8 cellular contexts compared by ENCODE assay signal in the genomic region with DNA sequence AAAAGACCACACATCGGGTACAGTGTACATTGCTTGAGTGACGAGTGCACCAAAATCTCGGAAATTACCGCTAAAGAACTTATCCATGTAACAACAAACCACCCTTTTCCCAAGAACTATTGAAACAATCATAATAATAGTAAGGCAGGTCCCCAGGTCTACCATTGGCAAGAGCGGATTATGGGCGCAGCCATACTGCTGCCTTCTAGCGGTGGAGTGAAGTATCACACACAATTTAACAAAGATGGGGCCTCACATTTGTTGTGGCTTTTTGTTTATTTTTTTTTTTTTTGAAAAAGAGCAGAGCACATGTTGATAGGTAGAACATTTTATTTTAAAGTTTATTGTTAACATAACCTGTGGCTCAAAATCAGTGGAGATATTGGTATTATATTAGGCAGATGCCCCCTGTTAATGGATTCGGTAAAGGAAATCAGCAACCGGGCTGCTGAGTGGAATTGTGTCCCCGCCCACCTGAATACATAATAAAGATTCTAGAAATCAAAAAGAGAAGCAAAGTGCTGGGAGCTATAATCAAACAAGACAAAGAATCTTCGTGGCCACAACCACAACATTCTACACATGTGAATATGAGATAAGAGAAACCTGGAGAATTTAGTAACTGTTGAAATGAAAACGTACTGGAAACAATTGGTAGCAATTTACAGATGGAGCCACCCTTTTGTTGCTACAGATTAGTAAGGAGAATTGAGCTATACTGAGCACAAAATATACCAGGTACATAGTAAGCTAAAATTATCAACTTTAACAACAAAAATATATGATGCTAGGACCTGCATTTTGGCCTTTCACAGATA.
DNase-seq lines count a peak whose midpoint lies in the region; ATAC-seq and TF ChIP-seq lines count a peak whose summit lies in the region.

No MANE protein-coding gene starts in this region.

- H3K36me3 Mint-ChIP-seq in activated CD4-positive, alpha-beta memory T cell treated with anti-CD3 and anti-CD28 coated beads for 36 hours = no peaks in the 10 kb centered on the region
- no peaks in the 10 kb centered on the region for H3K36me3 Mint-ChIP-seq in activated CD4-positive, alpha-beta memory T cell treated with anti-CD3 and anti-CD28 coated beads, Interleukin-2, amount 10 ng/mL, durations not matched to agents 7 days and 5 days (ENCODE audit: low read depth)

- H3K4me3 Mint-ChIP-seq in activated CD4-positive, alpha-beta memory T cell treated with anti-CD3 and anti-CD28 coated beads for 36 hours = no peak overlapping the region
- no peak overlapping the region for H3K4me3 Mint-ChIP-seq in activated CD4-positive, alpha-beta memory T cell treated with anti-CD3 and anti-CD28 coated beads, Interleukin-2, amount 10 ng/mL, durations not matched to agents 7 days and 5 days

- no peaks in the 10 kb centered on the region for H3F3A ChIP-seq in smooth muscle cell (ENCODE audit: low read depth)

- no peaks in the 10 kb centered on the region for H3K36me3 ChIP-seq in smooth muscle cell (ENCODE audit: low read depth)

- H3K79me2 ChIP-seq in smooth muscle cell (ENCODE audit: low read depth) = no peaks in the 10 kb centered on the region

- H3K27me3 Mint-ChIP-seq in activated CD4-positive, alpha-beta memory T cell treated with anti-CD3 and anti-CD28 coated beads for 36 hours = peaks cover 10% of the 10 kb centered on the region
- peaks cover 19% of the 10 kb centered on the region for H3K27me3 Mint-ChIP-seq in activated CD4-positive, alpha-beta memory T cell treated with anti-CD3 and anti-CD28 coated beads, Interleukin-2, amount 10 ng/mL, durations not matched to agents 7 days and 5 days

- intact Hi-C loops in activated CD4-positive, alpha-beta memory T cell treated with anti-CD3 and anti-CD28 coated beads for 36 hours (cut with micrococcal nuclease) = loop anchor here (1.0 to 10.0 kb wide), 4 partner anchors 65 to 598 kb away; partner anchors contain the start of gene IRF4

- ATAC-seq in HG03571 (IDR thresholded peaks at IDR 0.05; ENCODE audit: unreplicated experiment) = no peak
- ATAC-seq in GM21423 (IDR thresholded peaks at IDR 0.05; ENCODE audit: unreplicated experiment) = no peak

- peaks cover 4% of the 10 kb centered on the region for H3K9me3 Mint-ChIP-seq in activated CD4-positive, alpha-beta memory T cell treated with anti-CD3 and anti-CD28 coated beads for 36 hours
- H3K9me3 Mint-ChIP-seq in activated CD4-positive, alpha-beta memory T cell treated with anti-CD3 and anti-CD28 coated beads, Interleukin-2, amount 10 ng/mL, durations not matched to agents 7 days and 5 days = peaks cover 5% of the 10 kb centered on the region

- peak; percentile 59 for TF ChIP-seq CTCF in smooth muscle cell (IDR thresholded peaks at IDR 0.05; ENCODE audit: borderline replicate concordance, insufficient read depth, poor library complexity, severe bottlenecking)

- H3K4me1 ChIP-seq in smooth muscle cell (ENCODE audit: low read depth) = no peaks in the 10 kb centered on the region

- DNase-seq in activated CD4-positive, alpha-beta memory T cell treated with anti-CD3 and anti-CD28 coated beads for 36 hours = peak; percentile 37
- DNase-seq in activated CD4-positive, alpha-beta memory T cell treated with anti-CD3 and anti-CD28 coated beads, Interleukin-2, amount 10 ng/mL, durations not matched to agents 7 days and 5 days = no peak
- DNase-seq in MV-4-11 (lab: John Stamatoyannopoulos, UW) = peak; percentile 6
- peak; percentile 3 to 36 for DNase-seq in dermis microvascular lymphatic vessel endothelial cell (ENCODE audit: low read depth in 2 of 2)
- no peak for DNase-seq in smooth muscle cell (lab: John Stamatoyannopoulos, UW; ENCODE audit: unreplicated experiment)
- no peak for DNase-seq in NCI-H1417 (lab: John Stamatoyannopoulos, UW)

- H3K9me3 ChIP-seq in smooth muscle cell (replicated peaks; ENCODE audit: low read depth) = no peaks in the 10 kb centered on the region

- no peaks in the 10 kb centered on the region for H3K27me3 ChIP-seq in smooth muscle cell (ENCODE audit: low read depth)

- no peak overlapping the region for H3K9ac ChIP-seq in smooth muscle cell (ENCODE audit: low read depth)

- 78% methylated on average over 12 of the region's 12 CpGs for WGBS in smooth muscle cell (ENCODE audit: low lambda C conversion rate)

- H3K4me3 ChIP-seq in smooth muscle cell = no peak overlapping the region

- CTCF ChIA-PET in activated CD4-positive, alpha-beta memory T cell treated with anti-CD3 and anti-CD28 coated beads for 36 hours (lab: Charles Lee) = interaction anchor here (0.8 to 3.9 kb wide), 7 partner anchors 12 to 650 kb away, joined by 3 to 20 read pairs (median 5); no protein-coding TSS in a partner anchor
- CTCF ChIA-PET in activated CD4-positive, alpha-beta memory T cell treated with anti-CD3 and anti-CD28 coated beads, Interleukin-2, amount 10 ng/mL, durations not matched to agents 7 days and 5 days (lab: Charles Lee) = interaction anchor here (0.7 to 1.2 kb wide), 3 partner anchors 10 to 194 kb away, joined by 3 to 6 read pairs (median 5); no protein-coding TSS in a partner anchor

- H3K27ac ChIP-seq in smooth muscle cell (ENCODE audit: low read depth) = no peak overlapping the region

- POLR2A ChIA-PET in activated CD4-positive, alpha-beta memory T cell treated with anti-CD3 and anti-CD28 coated beads for 36 hours (lab: Charles Lee) = no interaction called here
- POLR2A ChIA-PET in activated CD4-positive, alpha-beta memory T cell treated with anti-CD3 and anti-CD28 coated beads, Interleukin-2, amount 10 ng/mL, durations not matched to agents 7 days and 5 days (lab: Charles Lee) = no interaction called here

- H3K4me2 ChIP-seq in smooth muscle cell = no peak overlapping the region

- no peak overlapping the region for H2AFZ ChIP-seq in smooth muscle cell (ENCODE audit: low read depth)

- H3K4me1 Mint-ChIP-seq in activated CD4-positive, alpha-beta memory T cell treated with anti-CD3 and anti-CD28 coated beads for 36 hours (ENCODE audit: low read depth) = peaks cover 17% of the 10 kb centered on the region
- peaks cover 12% of the 10 kb centered on the region for H3K4me1 Mint-ChIP-seq in activated CD4-positive, alpha-beta memory T cell treated with anti-CD3 and anti-CD28 coated beads, Interleukin-2, amount 10 ng/mL, durations not matched to agents 7 days and 5 days

- H3K27ac Mint-ChIP-seq in activated CD4-positive, alpha-beta memory T cell treated with anti-CD3 and anti-CD28 coated beads for 36 hours = no peak overlapping the region
- no peak overlapping the region for H3K27ac Mint-ChIP-seq in activated CD4-positive, alpha-beta memory T cell treated with anti-CD3 and anti-CD28 coated beads, Interleukin-2, amount 10 ng/mL, durations not matched to agents 7 days and 5 days

- H4K20me1 ChIP-seq in smooth muscle cell (ENCODE audit: low read depth) = no peaks in the 10 kb centered on the region

Comparison
In these comparisons a context has a peak if more than half of its experiments do, and no peak if none do; other contexts are left out.
1. DNase-seq: peak in activated CD4-positive, alpha-beta memory T cell treated with anti-CD3 and anti-CD28 coated beads for 36 hours (single experiment), MV-4-11 (single experiment) and dermis microvascular lymphatic vessel endothelial cell (2 of 2); none in activated CD4-positive, alpha-beta memory T cell treated with anti-CD3 and anti-CD28 coated beads, Interleukin-2, amount 10 ng/mL, durations not matched to agents 7 days and 5 days (single experiment), smooth muscle cell (single experiment) and NCI-H1417 (0 of 3).